17 cellular contexts compared by ENCODE assay signal in the genomic region with DNA sequence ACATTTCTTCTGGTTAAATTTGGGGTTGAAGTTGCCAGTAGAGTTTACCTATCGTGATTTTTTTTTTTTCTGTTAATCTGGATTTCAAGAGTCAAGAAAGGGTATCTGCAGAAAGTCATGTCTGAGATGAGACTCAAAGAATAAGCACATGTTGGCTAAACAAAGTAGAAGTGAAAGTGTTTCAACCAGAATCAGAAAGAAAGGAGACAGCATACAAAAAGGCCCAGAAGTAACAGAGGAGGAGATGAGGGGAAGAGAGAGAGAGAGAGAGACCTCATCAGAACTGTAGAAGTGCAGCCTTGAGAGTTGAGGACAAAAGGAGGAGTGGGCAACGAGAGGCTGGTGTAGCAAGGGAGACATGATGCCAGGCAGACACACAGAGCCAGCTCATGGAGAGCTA. TPM values are rescaled to one million over a fixed set of nuclear protein-coding genes. Genes with fewer than 3 reads are reported as not detected.
DNase-seq lines count a peak whose midpoint lies in the region; ATAC-seq and TF ChIP-seq lines count a peak whose summit lies in the region.
"Had no signal": no experiment of that assay in that cellular context is flagged by ENCODE, and none has a peak within 500 bp of the region (broad histone marks: within the 10 kb centered on the region; RNA-seq: fewer than 3 reads in every experiment).

No MANE protein-coding gene starts in this region.

- H3K27me3 ChIP-seq in CD8-positive, alpha-beta T cell (ENCODE audit: insufficient read depth, low read length): no peaks in the 10 kb centered on the region
- H3K27me3 ChIP-seq: ascending aorta, foreskin keratinocyte had no signal

- H3K9me3 ChIP-seq in CD8-positive, alpha-beta T cell (ENCODE audit: low read length): no peaks in the 10 kb centered on the region
- H3K9me3 ChIP-seq: ascending aorta had no signal

- intact Hi-C loops in CD8-positive, alpha-beta T cell (cut with DNase I, micrococcal nuclease): no loop called here

- CTCF ChIA-PET in CD8-positive, alpha-beta T cell (lab: Charles Lee): interaction anchor here (1.6 kb wide), 1 partner anchor 13 kb away, joined by 4 read pairs; no protein-coding TSS in a partner anchor

- peaks cover 6% of the 10 kb centered on the region for H3K27me3 Mint-ChIP-seq in CD8-positive, alpha-beta T cell (ENCODE audit: low read depth)

- POLR2A ChIA-PET in CD8-positive, alpha-beta T cell (lab: Charles Lee): no interaction called here

- no peak overlapping the region for H3K4me3 Mint-ChIP-seq in CD8-positive, alpha-beta T cell
- H3K4me3 Mint-ChIP-seq: effector memory CD8-positive, alpha-beta T cell; H9; T-cell had no signal

- no peak overlapping the region for H3K27ac Mint-ChIP-seq in CD8-positive, alpha-beta T cell
- H3K27ac Mint-ChIP-seq: effector memory CD8-positive, alpha-beta T cell; H9; T-cell had no signal

- H3K4me1 ChIP-seq in CD8-positive, alpha-beta T cell (ENCODE audit: insufficient read depth, low read length): no peaks in the 10 kb centered on the region
- H3K4me1 ChIP-seq: ascending aorta, foreskin keratinocyte had no signal

- no peaks in the 10 kb centered on the region for H3K36me3 Mint-ChIP-seq in CD8-positive, alpha-beta T cell
- H3K36me3 Mint-ChIP-seq: T-cell had no signal

- no peaks in the 10 kb centered on the region for H3K9me3 Mint-ChIP-seq in CD8-positive, alpha-beta T cell
- H3K9me3 Mint-ChIP-seq: effector memory CD8-positive, alpha-beta T cell; H9; T-cell had no signal

- ATAC-seq in GM19035 (IDR thresholded peaks at IDR 0.05; ENCODE audit: unreplicated experiment): peak; percentile 68
- peak; percentile 63 for ATAC-seq in GM21723 (IDR thresholded peaks at IDR 0.05; ENCODE audit: unreplicated experiment)
- peak; percentile 69 for ATAC-seq in HG03135 (IDR thresholded peaks at IDR 0.05; ENCODE audit: unreplicated experiment)
- no peak for ATAC-seq in CD8-positive, alpha-beta T cell
- ATAC-seq: effector memory CD8-positive, alpha-beta T cell; foreskin keratinocyte; Panc1; T-cell had no signal

- H3K4me3 ChIP-seq in CD8-positive, alpha-beta T cell (ENCODE audit: low read depth, low read length): no peak overlapping the region
- H3K4me3 ChIP-seq in coronary artery: no peak overlapping the region
- H3K4me3 ChIP-seq: ascending aorta had no signal

- no peaks in the 10 kb centered on the region for H3K36me3 ChIP-seq in CD8-positive, alpha-beta T cell (ENCODE audit: insufficient read depth, low read length)
- H3K36me3 ChIP-seq: ascending aorta had no signal

- no peaks in the 10 kb centered on the region for H3K4me1 Mint-ChIP-seq in CD8-positive, alpha-beta T cell (ENCODE audit: low read depth)
- H3K4me1 Mint-ChIP-seq: T-cell had no signal

- H3K27ac ChIP-seq in CD8-positive, alpha-beta T cell (ENCODE audit: low read depth, low read length): no peak overlapping the region
- H3K27ac ChIP-seq in coronary artery: no peak overlapping the region
- H3K27ac ChIP-seq: ascending aorta, foreskin keratinocyte had no signal

- DNase-seq in GM10266 (ENCODE audit: extremely low spot score) (peak; percentile 15), retina (no peak), coronary artery (ENCODE audit: low spot score) (no peak), GF-D8 (lab: John Stamatoyannopoulos, UW) (no peak)
- DNase-seq in CD8-positive, alpha-beta T cell: no peak
- DNase-seq: activated CD4-positive, alpha-beta T cell treated with anti-CD3 and anti-CD28 coated beads for 1 hour; activated T-cell treated with anti-CD3 and anti-CD28 coated beads, Interleukin-2, amount 50 U/mL, for 48 hours; effector memory CD8-positive, alpha-beta T cell; foreskin keratinocyte; H9; stimulated activated CD4-positive, alpha-beta T cell treated with anti-CD3 and anti-CD28 coated beads, Interleukin-2, amount 100 ng/mL, for 24 hours; T-cell had no signal

- TF ChIP-seq CTCF in GM10266 (IDR thresholded peaks at IDR 0.05; ENCODE audit: control insufficient read depth, insufficient read depth, low read depth, missing control alignments): no peak
- TF ChIP-seq CTCF in CD8-positive, alpha-beta T cell (IDR thresholded peaks at IDR 0.05): no peak
- no peak for TF ChIP-seq CTCF in coronary artery (IDR thresholded peaks at IDR 0.05)

RNA-seq across cellular contexts. Expression of a gene that starts 54.9 kb away (rescaled TPM):
- total RNA-seq in CD8-positive, alpha-beta T cell: 10 to 100 TPM; 72.4 to 73.6 TPM
